In genomic region chr1:34948739-34949138, GRCh38 we compare ENCODE assay signal across 2 cellular contexts. TPM values are rescaled to one million over a fixed set of nuclear protein-coding genes. Genes with fewer than 3 reads are reported as not detected.
"Had no signal": no experiment of that assay in that cellular context is flagged by ENCODE, and none has a peak within 500 bp of the region (broad histone marks: within the 10 kb centered on the region; RNA-seq: fewer than 3 reads in every experiment).

No MANE protein-coding gene starts in this region.

RNA-seq across cellular contexts. Expression of gene DLGAP3, which starts 19.3 kb away (rescaled TPM):
- total RNA-seq: HT-29, IMR-90 had no signal
